ENCODE assay signal across 7 cellular contexts in genomic region chr7:27586825-27587224, GRCh38.
DNase-seq lines count a peak whose midpoint lies in the region; ATAC-seq lines count a peak whose summit lies in the region.

No MANE protein-coding gene starts in this region.

- H3K4me3 Mint-ChIP-seq in natural killer cell treated with Interleukin-12 subunit alpha and Interleukin-12 subunit beta and Interleukin-15 and Interleukin-18, amount 100 ng/mL, for 72 hours, result no peak overlapping the region

- peaks cover 0 to 4% of the 10 kb centered on the region in 2 donors for H3K4me1 Mint-ChIP-seq in natural killer cell treated with Interleukin-12 subunit alpha and Interleukin-12 subunit beta and Interleukin-15 and Interleukin-18, amount 100 ng/mL, for 72 hours (ENCODE audit: low read depth in 2 of 2)

- H3K27ac Mint-ChIP-seq in natural killer cell treated with Interleukin-12 subunit alpha and Interleukin-12 subunit beta and Interleukin-15 and Interleukin-18, amount 100 ng/mL, for 72 hours, result no peak overlapping the region

- H3K27me3 Mint-ChIP-seq in natural killer cell treated with Interleukin-12 subunit alpha and Interleukin-12 subunit beta and Interleukin-15 and Interleukin-18, amount 100 ng/mL, for 72 hours, result no peaks in the 10 kb centered on the region

- H3K36me3 Mint-ChIP-seq in natural killer cell treated with Interleukin-12 subunit alpha and Interleukin-12 subunit beta and Interleukin-15 and Interleukin-18, amount 100 ng/mL, for 72 hours, result no peaks in the 10 kb centered on the region

- peak; percentile 96 for ATAC-seq in GM19035 (IDR thresholded peaks at IDR 0.05; ENCODE audit: unreplicated experiment)
- ATAC-seq in HG02973 (IDR thresholded peaks at IDR 0.05; ENCODE audit: unreplicated experiment), result peak; percentile 91
- ATAC-seq in natural killer cell treated with Interleukin-12 subunit alpha and Interleukin-12 subunit beta and Interleukin-15 and Interleukin-18, amount 100 ng/mL, for 72 hours, result no peak

- H3K9me3 Mint-ChIP-seq in natural killer cell treated with Interleukin-12 subunit alpha and Interleukin-12 subunit beta and Interleukin-15 and Interleukin-18, amount 100 ng/mL, for 72 hours, result no peaks in the 10 kb centered on the region

- DNase-seq in NCI-H2171 treated with DMSO at 0.1 percent for 48 hours (lab: John Stamatoyannopoulos, UW) (peak; percentile 91), midbrain (lab: John Stamatoyannopoulos, UW) (peak; percentile 28), OCI-M2 (lab: John Stamatoyannopoulos, UW; ENCODE audit: unreplicated experiment) (no peak), ecto neural progenitor cell (ENCODE audit: low spot score) (no peak)
- no peak for DNase-seq in natural killer cell treated with Interleukin-12 subunit alpha and Interleukin-12 subunit beta and Interleukin-15 and Interleukin-18, amount 100 ng/mL, for 72 hours (ENCODE audit: low spot score)

Comparison
In these comparisons a context has a peak if more than half of its experiments do, and no peak if none do; other contexts are left out.
1. ATAC-seq: peak in GM19035 (single experiment) and HG02973 (single experiment); none in natural killer cell treated with Interleukin-12 subunit alpha and Interleukin-12 subunit beta and Interleukin-15 and Interleukin-18, amount 100 ng/mL, for 72 hours (0 of 2).
2. DNase-seq: peak in NCI-H2171 treated with DMSO at 0.1 percent for 48 hours (single experiment) and midbrain (single experiment); none in OCI-M2 (single experiment), ecto neural progenitor cell (single experiment) and natural killer cell treated with Interleukin-12 subunit alpha and Interleukin-12 subunit beta and Interleukin-15 and Interleukin-18, amount 100 ng/mL, for 72 hours (single experiment).